Comparison of ENCODE assay signal across 14 cellular contexts in the genomic region with DNA sequence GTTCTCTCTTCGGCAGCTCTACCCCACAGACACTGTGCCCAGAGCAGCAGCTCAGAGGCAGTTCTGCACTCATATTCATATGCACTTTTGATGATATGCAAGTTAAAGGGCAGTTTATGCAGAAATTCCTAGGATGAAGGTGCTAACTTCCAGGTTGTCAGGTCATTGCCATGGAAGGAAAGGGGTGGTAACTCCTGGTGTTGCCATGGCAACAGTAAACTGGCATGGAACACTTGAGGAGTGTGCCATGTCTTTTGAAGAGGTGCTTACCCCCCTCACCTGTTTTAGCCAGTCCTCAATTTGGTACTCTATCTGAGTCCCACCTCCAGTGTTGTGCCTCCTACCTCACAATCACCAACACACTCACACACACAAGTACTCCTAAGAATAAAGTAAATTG.
DNase-seq lines count a peak whose midpoint lies in the region; ATAC-seq and TF ChIP-seq lines count a peak whose summit lies in the region.
"Had no signal": no experiment of that assay in that cellular context is flagged by ENCODE, and none has a peak within 500 bp of the region (broad histone marks: within the 10 kb centered on the region; RNA-seq: fewer than 3 reads in every experiment).

No MANE protein-coding gene starts in this region.

- H3K9me3 ChIP-seq in aorta (ENCODE audit: control insufficient read depth, low read length) = no peaks in the 10 kb centered on the region
- H3K9me3 ChIP-seq: Peyer's patch had no signal

- H3K4me1 ChIP-seq in aorta (ENCODE audit: control insufficient read depth in 1 of 2, insufficient read depth in 2 of 2, low read length in 2 of 2) = no peaks in the 10 kb centered on the region

- peak overlapping the region; percentile 81; the same call in 1 of the 2 replicates for H3K27ac ChIP-seq in HL-60 (replicated peaks)
- no peak overlapping the region for H3K27ac ChIP-seq in aorta (ENCODE audit: low read depth in 1 of 2, low read length in 2 of 2)
- H3K27ac ChIP-seq: Peyer's patch had no signal

- H3K4me3 ChIP-seq in HL-60 (replicated peaks; ENCODE audit: insufficient read depth, low read length) (no peak overlapping the region), aorta (ENCODE audit: low read length in 2 of 2) (no peak overlapping the region)
- H3K4me3 ChIP-seq: Peyer's patch had no signal

- TF ChIP-seq CTCF in HL-60 (IDR thresholded peaks at IDR 0.05; ENCODE audit: insufficient read depth, low read length) = no peak

- H3K27me3 ChIP-seq in HL-60 (ENCODE audit: insufficient read depth, poor library complexity, severe bottlenecking) (no peaks in the 10 kb centered on the region), aorta (ENCODE audit: control insufficient read depth in 1 of 2, insufficient read depth in 2 of 2, low read length in 1 of 2) (no peaks in the 10 kb centered on the region)
- H3K27me3 ChIP-seq: Peyer's patch had no signal

- DNase-seq in NCI-H2227 (lab: John Stamatoyannopoulos, UW; ENCODE audit: unreplicated experiment) (peak; percentile 23), NCI-H2227 treated with DMSO at 0.1 percent for 48 hours (lab: John Stamatoyannopoulos, UW) (no peak), ELF-1 (ENCODE audit: low read depth, low spot score) (peak; percentile 15), HL-60 (ENCODE audit: low read depth in 1 of 2, low spot score in 1 of 2) (no peak), iPS DF 4.7 (ENCODE audit: extremely low read depth, low spot score) (peak; percentile 33), MV-4-11 (lab: John Stamatoyannopoulos, UW) (no peak), aorta (no peak)
- DNase-seq: AML-193, DMS79 treated with DMSO at 0.1 percent for 48 hours, NCI-H187, NCI-H2171, NCI-H774, Peyer's patch had no signal

- intact Hi-C loops in aorta (cut with DNase I) = no loop called here

- 79 to 97% methylated on average over 1 of the region's 1 CpG for WGBS in aorta, 2 donors

- H3K36me3 ChIP-seq in aorta (ENCODE audit: control insufficient read depth in 1 of 2, insufficient read depth in 2 of 2, low read length in 1 of 2) = no peaks in the 10 kb centered on the region
- H3K36me3 ChIP-seq: Peyer's patch had no signal

- ATAC-seq in aorta (ENCODE audit: low FRiP score) = no peak
- ATAC-seq: Right ventricle myocardium inferior had no signal

Comparison
In these comparisons a context has a peak if more than half of its experiments do, and no peak if none do; other contexts are left out.
1. DNase-seq: peak in NCI-H2227 (single experiment), ELF-1 (single experiment) and iPS DF 4.7 (single experiment); none in NCI-H2227 treated with DMSO at 0.1 percent for 48 hours (single experiment), HL-60 (0 of 2), MV-4-11 (single experiment) and aorta (0 of 2).